1 cellular context compared by ENCODE assay signal in the genomic region with DNA sequence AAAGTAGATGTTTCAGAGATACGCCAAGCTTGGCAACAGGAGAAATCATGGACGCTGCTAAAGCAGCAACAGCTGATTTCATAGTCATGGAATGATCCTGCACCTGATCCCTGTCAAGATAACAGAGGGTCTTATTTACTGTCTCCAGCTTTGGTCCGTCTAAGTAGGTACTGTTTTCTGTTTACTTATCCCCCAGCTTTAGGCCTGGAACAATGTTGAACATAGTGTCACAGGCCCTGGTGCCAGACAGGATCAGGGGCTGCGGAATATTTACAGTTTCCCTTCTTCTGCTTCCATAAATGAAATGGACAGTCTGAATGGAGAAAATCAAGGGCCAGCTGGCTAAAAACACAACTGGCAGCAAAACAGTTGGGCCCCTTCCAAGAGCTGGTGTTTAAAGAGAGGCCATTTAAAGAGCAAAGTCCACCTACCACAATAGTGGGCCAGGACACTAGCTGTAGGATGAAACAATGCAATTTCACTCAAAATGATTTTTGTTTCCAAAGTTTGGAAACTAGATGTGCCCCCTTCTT.
TF ChIP-seq lines count a peak whose summit lies in the region.

No MANE protein-coding gene starts in this region.

TF ChIP-seq in liver, 16 proteins besides CTCF, POLR2A, EP300 and RAD21 (continued from another document):
- TF ChIP-seq, protein P1, sequence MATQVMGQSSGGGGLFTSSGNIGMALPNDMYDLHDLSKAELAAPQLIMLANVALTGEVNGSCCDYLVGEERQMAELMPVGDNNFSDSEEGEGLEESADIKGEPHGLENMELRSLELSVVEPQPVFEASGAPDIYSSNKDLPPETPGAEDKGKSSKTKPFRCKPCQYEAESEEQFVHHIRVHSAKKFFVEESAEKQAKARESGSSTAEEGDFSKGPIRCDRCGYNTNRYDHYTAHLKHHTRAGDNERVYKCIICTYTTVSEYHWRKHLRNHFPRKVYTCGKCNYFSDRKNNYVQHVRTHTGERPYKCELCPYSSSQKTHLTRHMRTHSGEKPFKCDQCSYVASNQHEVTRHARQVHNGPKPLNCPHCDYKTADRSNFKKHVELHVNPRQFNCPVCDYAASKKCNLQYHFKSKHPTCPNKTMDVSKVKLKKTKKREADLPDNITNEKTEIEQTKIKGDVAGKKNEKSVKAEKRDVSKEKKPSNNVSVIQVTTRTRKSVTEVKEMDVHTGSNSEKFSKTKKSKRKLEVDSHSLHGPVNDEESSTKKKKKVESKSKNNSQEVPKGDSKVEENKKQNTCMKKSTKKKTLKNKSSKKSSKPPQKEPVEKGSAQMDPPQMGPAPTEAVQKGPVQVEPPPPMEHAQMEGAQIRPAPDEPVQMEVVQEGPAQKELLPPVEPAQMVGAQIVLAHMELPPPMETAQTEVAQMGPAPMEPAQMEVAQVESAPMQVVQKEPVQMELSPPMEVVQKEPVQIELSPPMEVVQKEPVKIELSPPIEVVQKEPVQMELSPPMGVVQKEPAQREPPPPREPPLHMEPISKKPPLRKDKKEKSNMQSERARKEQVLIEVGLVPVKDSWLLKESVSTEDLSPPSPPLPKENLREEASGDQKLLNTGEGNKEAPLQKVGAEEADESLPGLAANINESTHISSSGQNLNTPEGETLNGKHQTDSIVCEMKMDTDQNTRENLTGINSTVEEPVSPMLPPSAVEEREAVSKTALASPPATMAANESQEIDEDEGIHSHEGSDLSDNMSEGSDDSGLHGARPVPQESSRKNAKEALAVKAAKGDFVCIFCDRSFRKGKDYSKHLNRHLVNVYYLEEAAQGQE (IDR thresholded peaks at IDR 0.05) = no peak
